In the genomic region with DNA sequence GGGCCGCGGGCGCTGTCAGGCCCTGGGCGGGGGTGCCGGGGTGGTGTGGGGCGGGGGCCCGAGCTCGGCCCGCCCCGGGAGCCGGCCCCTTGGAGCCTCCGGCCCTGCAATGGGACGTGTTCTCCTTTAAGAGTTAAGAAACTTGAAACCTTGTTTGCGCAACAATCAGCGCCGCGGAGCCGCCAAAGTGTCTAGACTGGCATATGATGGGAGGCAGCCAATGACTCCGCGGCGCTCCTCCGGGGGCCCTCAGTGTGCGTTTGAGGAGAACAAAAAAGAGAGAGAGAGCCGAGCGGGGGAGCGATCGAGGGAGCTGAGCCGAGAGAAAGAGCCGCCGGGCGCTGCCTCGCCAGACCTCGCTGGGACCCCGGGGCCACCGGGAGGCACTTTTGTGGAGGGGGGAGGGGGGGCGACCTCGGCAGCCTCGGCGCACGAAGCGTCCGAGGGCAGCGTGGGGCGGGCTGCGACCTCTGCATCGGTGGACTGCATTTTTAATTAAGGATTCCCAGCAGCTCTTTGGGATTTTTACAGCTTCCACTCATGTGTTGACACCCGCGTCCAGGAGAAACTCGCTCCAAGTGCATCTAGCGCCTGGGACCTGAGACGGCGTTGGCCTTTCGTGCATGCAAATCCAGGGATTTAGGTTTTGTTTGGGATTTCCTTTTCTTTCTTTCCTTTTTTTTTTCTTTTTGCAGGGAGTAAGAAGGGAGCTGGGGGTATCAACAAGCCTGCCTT, we compare ENCODE assay signal across 1 cellular context.
TF ChIP-seq lines count a peak whose summit lies in the region.

A gene (plus strand): TSS at position 202 of the 735 bp plus-strand sequence. CDS start 1,023 bp downstream, outside the sequence.

TF ChIP-seq in HEK293, 187 proteins besides CTCF, POLR2A, EP300 and RAD21 (continued from another document):
- TF ChIP-seq, protein P1, sequence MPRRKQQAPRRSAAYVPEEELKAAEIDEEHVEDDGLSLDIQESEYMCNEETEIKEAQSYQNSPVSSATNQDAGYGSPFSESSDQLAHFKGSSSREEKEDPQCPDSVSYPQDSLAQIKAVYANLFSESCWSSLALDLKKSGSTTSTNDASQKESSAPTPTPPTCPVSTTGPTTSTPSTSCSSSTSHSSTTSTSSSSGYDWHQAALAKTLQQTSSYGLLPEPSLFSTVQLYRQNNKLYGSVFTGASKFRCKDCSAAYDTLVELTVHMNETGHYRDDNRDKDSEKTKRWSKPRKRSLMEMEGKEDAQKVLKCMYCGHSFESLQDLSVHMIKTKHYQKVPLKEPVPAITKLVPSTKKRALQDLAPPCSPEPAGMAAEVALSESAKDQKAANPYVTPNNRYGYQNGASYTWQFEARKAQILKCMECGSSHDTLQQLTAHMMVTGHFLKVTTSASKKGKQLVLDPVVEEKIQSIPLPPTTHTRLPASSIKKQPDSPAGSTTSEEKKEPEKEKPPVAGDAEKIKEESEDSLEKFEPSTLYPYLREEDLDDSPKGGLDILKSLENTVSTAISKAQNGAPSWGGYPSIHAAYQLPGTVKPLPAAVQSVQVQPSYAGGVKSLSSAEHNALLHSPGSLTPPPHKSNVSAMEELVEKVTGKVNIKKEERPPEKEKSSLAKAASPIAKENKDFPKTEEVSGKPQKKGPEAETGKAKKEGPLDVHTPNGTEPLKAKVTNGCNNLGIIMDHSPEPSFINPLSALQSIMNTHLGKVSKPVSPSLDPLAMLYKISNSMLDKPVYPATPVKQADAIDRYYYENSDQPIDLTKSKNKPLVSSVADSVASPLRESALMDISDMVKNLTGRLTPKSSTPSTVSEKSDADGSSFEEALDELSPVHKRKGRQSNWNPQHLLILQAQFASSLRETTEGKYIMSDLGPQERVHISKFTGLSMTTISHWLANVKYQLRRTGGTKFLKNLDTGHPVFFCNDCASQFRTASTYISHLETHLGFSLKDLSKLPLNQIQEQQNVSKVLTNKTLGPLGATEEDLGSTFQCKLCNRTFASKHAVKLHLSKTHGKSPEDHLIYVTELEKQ (tag by site-specific recombination; IDR thresholded peaks at IDR 0.05; ENCODE audit: borderline replicate concordance) = peak; percentile 56; the same call in 1 of the 2 replicates
- peak; percentile 89 for TF ChIP-seq FEZF1 (tag by site-specific recombination; IDR thresholded peaks at IDR 0.05)
- TF ChIP-seq GFI1B (tag by site-specific recombination; IDR thresholded peaks at IDR 0.05) = peak; percentile 35; the same call in 1 of the 2 replicates
- TF ChIP-seq ZNF10 (tag by site-specific recombination; IDR thresholded peaks at IDR 0.05) = peak; percentile 29; the same call in 1 of the 2 replicates
- no peak for TF ChIP-seq ZNF404 (tag by site-specific recombination; IDR thresholded peaks at IDR 0.05)
- peak; percentile 90 for TF ChIP-seq ZIC2 (tag by site-specific recombination; IDR thresholded peaks at IDR 0.05)
- TF ChIP-seq ZNF366 (tag by site-specific recombination; conservative IDR thresholded peaks at IDR 0.05) = peak; percentile 85
- TF ChIP-seq ZSCAN30 (tag by site-specific recombination; IDR thresholded peaks at IDR 0.05) = peak; percentile 99
- TF ChIP-seq ZNF571 (tag by site-specific recombination; IDR thresholded peaks at IDR 0.05) = no peak
- peak; percentile 81 for TF ChIP-seq TCF7L2 (IDR thresholded peaks at IDR 0.05; ENCODE audit: borderline replicate concordance, low read depth, low read length)
- TF ChIP-seq, protein P2, sequence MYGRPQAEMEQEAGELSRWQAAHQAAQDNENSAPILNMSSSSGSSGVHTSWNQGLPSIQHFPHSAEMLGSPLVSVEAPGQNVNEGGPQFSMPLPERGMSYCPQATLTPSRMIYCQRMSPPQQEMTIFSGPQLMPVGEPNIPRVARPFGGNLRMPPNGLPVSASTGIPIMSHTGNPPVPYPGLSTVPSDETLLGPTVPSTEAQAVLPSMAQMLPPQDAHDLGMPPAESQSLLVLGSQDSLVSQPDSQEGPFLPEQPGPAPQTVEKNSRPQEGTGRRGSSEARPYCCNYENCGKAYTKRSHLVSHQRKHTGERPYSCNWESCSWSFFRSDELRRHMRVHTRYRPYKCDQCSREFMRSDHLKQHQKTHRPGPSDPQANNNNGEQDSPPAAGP (tag by site-specific recombination; IDR thresholded peaks at IDR 0.05) = peak; percentile 21; the same call in 1 of the 2 replicates
- peak; percentile 78 for TF ChIP-seq SP7 (tag by site-specific recombination; IDR thresholded peaks at IDR 0.05)
- 0 out of 2 replicates have a peak, but pooled peaks have one; percentile 41 for TF ChIP-seq BCL11A (tag by site-specific recombination; IDR thresholded peaks at IDR 0.05; ENCODE audit: low read depth)
- TF ChIP-seq ZNF324 (tag by site-specific recombination; IDR thresholded peaks at IDR 0.05) = peak; percentile 37; the same call in 1 of the 2 replicates
- TF ChIP-seq, protein P3, sequence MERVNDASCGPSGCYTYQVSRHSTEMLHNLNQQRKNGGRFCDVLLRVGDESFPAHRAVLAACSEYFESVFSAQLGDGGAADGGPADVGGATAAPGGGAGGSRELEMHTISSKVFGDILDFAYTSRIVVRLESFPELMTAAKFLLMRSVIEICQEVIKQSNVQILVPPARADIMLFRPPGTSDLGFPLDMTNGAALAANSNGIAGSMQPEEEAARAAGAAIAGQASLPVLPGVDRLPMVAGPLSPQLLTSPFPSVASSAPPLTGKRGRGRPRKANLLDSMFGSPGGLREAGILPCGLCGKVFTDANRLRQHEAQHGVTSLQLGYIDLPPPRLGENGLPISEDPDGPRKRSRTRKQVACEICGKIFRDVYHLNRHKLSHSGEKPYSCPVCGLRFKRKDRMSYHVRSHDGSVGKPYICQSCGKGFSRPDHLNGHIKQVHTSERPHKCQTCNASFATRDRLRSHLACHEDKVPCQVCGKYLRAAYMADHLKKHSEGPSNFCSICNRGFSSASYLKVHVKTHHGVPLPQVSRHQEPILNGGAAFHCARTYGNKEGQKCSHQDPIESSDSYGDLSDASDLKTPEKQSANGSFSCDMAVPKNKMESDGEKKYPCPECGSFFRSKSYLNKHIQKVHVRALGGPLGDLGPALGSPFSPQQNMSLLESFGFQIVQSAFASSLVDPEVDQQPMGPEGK (tag by site-specific recombination; IDR thresholded peaks at IDR 0.05) = peak; percentile 92
- TF ChIP-seq, protein P4, sequence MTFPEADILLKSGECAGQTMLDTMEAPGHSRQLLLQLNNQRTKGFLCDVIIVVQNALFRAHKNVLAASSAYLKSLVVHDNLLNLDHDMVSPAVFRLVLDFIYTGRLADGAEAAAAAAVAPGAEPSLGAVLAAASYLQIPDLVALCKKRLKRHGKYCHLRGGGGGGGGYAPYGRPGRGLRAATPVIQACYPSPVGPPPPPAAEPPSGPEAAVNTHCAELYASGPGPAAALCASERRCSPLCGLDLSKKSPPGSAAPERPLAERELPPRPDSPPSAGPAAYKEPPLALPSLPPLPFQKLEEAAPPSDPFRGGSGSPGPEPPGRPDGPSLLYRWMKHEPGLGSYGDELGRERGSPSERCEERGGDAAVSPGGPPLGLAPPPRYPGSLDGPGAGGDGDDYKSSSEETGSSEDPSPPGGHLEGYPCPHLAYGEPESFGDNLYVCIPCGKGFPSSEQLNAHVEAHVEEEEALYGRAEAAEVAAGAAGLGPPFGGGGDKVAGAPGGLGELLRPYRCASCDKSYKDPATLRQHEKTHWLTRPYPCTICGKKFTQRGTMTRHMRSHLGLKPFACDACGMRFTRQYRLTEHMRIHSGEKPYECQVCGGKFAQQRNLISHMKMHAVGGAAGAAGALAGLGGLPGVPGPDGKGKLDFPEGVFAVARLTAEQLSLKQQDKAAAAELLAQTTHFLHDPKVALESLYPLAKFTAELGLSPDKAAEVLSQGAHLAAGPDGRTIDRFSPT (tag by site-specific recombination; IDR thresholded peaks at IDR 0.05) = peak; percentile 98
- TF ChIP-seq GLIS2 (tag by site-specific recombination; IDR thresholded peaks at IDR 0.05) = peak; percentile 99
- TF ChIP-seq ZNF600 (tag by site-specific recombination; IDR thresholded peaks at IDR 0.05) = 0 out of 2 replicates have a peak, but pooled peaks have one; percentile 8
- TF ChIP-seq KLF8 (tag by site-specific recombination; IDR thresholded peaks at IDR 0.05) = peak; percentile 67; the same call in 1 of the 2 replicates
- TF ChIP-seq ZBTB20 (tag by site-specific recombination; IDR thresholded peaks at IDR 0.05) = peak; percentile 81; the same call in 1 of the 2 replicates
- TF ChIP-seq ZBTB1 (tag by site-specific recombination; IDR thresholded peaks at IDR 0.05) = 0 out of 2 replicates have a peak, but pooled peaks have one; percentile 14
- no peak for TF ChIP-seq YY2 (tag by site-specific recombination; IDR thresholded peaks at IDR 0.05)
- peak; percentile 84 for TF ChIP-seq ZFP69B (tag by site-specific recombination; IDR thresholded peaks at IDR 0.05)
- no peak for TF ChIP-seq MYNN (tag by site-specific recombination; IDR thresholded peaks at IDR 0.05; ENCODE audit: borderline replicate concordance)
- TF ChIP-seq WT1 (tag by site-specific recombination; IDR thresholded peaks at IDR 0.05) = peak; percentile 77
- TF ChIP-seq, protein P5, sequence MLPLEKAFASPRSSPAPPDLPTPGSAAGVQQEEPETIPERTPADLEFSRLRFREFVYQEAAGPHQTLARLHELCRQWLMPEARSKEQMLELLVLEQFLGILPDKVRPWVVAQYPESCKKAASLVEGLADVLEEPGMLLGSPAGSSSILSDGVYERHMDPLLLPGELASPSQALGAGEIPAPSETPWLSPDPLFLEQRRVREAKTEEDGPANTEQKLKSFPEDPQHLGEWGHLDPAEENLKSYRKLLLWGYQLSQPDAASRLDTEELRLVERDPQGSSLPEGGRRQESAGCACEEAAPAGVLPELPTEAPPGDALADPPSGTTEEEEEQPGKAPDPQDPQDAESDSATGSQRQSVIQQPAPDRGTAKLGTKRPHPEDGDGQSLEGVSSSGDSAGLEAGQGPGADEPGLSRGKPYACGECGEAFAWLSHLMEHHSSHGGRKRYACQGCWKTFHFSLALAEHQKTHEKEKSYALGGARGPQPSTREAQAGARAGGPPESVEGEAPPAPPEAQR (tag by site-specific recombination; IDR thresholded peaks at IDR 0.05) = no peak
- peak; percentile 95 for TF ChIP-seq ZBTB17 (tag by site-specific recombination; IDR thresholded peaks at IDR 0.05)
- peak; percentile 79; the same call in 1 of the 2 replicates for TF ChIP-seq ZNF335 (tag by site-specific recombination; conservative IDR thresholded peaks at IDR 0.05)
- peak; percentile 94 for TF ChIP-seq GLIS1 (tag by site-specific recombination; IDR thresholded peaks at IDR 0.05)
